8 cellular contexts compared by ENCODE assay signal in the genomic region with DNA sequence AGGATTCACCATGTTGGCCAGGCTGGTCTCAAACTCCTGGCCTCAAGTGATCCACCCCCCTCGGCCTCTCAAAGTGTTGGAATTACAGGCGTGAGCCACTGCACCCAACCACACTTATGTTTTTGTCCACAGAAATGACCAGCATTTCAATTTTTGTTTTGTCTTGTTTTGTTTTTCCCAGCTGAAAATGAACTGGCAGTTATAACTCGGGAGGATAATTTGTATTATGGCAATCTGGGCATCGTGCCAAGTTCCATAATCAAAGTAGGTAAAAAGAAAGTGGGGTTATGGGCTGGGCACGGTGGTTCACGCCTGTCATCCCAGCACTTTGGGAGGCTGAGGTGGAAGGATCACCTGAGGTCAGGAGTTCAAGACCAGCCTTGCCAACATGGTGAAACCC. TPM values are rescaled to one million over a fixed set of nuclear protein-coding genes. Genes with fewer than 3 reads are reported as not detected.
"Had no signal": no experiment of that assay in that cellular context is flagged by ENCODE, and none has a peak within 500 bp of the region (broad histone marks: within the 10 kb centered on the region; RNA-seq: fewer than 3 reads in every experiment).

No MANE protein-coding gene starts in this region.

RNA-seq across cellular contexts. Expression of a gene that starts 28.5 kb away (rescaled TPM):
- total RNA-seq: activated CD4-positive, alpha-beta memory T cell treated with anti-CD3 and anti-CD28 coated beads for 36 hours; activated CD4-positive, alpha-beta T cell treated with anti-CD3 and anti-CD28 coated beads, Interleukin-2, amount 10 ng/mL, durations not matched to agents 7 days and 5 days; activated T-cell treated with anti-CD3 and anti-CD28 coated beads, Interleukin-2, amount 50 U/mL, for 4 hours; astrocyte; OCI-LY7; Right ventricle myocardium inferior; RPMI7951; T-helper 2 cell treated with Interferon-gamma antibody and Interleukin-4, amounts not matched to agents 100 ng/mL and 5 ng/mL, for 36 hours had no signal

RNA-seq across cellular contexts. Expression of a gene that starts 55.9 kb away (rescaled TPM):
- total RNA-seq: RPMI7951 had no signal
